Comparison of ENCODE assay signal across 1 cellular context in genomic region chrX:72621163-72621562, GRCh38.
TF ChIP-seq lines count a peak whose summit lies in the region.

No MANE protein-coding gene starts in this region.

TF ChIP-seq in HepG2, 621 proteins besides CTCF, POLR2A, EP300 and RAD21 (continued from another document):
- no peak for TF ChIP-seq ZNF687 (CRISPR knock-in tag; IDR thresholded peaks at IDR 0.05)
- no peak for TF ChIP-seq ZFP91 (CRISPR knock-in tag; IDR thresholded peaks at IDR 0.05; ENCODE audit: borderline replicate concordance)
- no peak for TF ChIP-seq NFATC3 (CRISPR knock-in tag; IDR thresholded peaks at IDR 0.05)
- TF ChIP-seq EZH2 (conservative IDR thresholded peaks at IDR 0.05; ENCODE audit: low read depth, low read length), result no peak
